In the genomic region with DNA sequence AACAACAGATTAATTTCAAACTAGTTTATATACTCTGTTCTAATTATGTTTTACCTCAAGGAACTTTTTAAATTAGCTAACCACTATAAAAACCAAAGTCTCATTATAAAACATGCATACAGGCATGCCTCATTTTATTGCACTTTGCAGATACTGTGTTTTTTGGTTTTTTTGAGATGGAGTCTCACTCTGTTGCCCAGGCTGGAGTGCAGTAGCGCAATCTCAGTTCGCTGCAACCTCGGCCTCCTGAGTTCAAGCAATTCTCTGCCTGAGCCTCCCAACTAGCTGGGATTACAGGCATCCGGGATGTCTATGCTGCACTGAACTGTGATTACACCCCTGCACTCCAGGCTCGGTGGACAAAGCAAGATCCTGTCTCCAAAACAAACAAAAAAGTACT, we compare ENCODE assay signal across 20 cellular contexts. TPM values are rescaled to one million over a fixed set of nuclear protein-coding genes. Genes with fewer than 3 reads are reported as not detected.
DNase-seq lines count a peak whose midpoint lies in the region; ATAC-seq, FAIRE-seq and TF ChIP-seq lines count a peak whose summit lies in the region.
"Had no signal": no experiment of that assay in that cellular context is flagged by ENCODE, and none has a peak within 500 bp of the region (broad histone marks: within the 10 kb centered on the region; RNA-seq: fewer than 3 reads in every experiment).

No MANE protein-coding gene starts in this region.

- TF ChIP-seq POLR2A in K562 (conservative IDR thresholded peaks at IDR 0.05): no peak

- no peak for TF ChIP-seq EP300 in K562 (IDR thresholded peaks at IDR 0.05; ENCODE audit: low read length)

- ATAC-seq in K562 (no peak), foreskin keratinocyte (no peak)
- ATAC-seq: CD8-positive, alpha-beta T cell had no signal

- TF ChIP-seq RAD21 in K562 (CRISPR knock-in tag; conservative IDR thresholded peaks at IDR 0.05 in 1 of 2, IDR thresholded peaks at IDR 0.05 in 1 of 2): no peak

- no peak for FAIRE-seq in K562 (lab: Jason Lieb, UNC)
- FAIRE-seq in frontal cortex (lab: Jason Lieb, UNC): no peak
- FAIRE-seq: G401.6, GM12892, H54 had no signal

- no peak overlapping the region for H2AFZ ChIP-seq in K562 (ENCODE audit: low read depth, low read length)

- BruUV-seq in K562 (replicated peaks; lab: Mats Ljungman, UMichigan): no TSS peak

- no peaks in the 10 kb centered on the region for H3K79me2 ChIP-seq in K562 (ENCODE audit: control insufficient read depth, insufficient read depth, low read length)

- H3K9me1 ChIP-seq in K562 (ENCODE audit: control insufficient read depth, insufficient read depth, low read length): no peaks in the 10 kb centered on the region

- H3K9me3 ChIP-seq in HEK293 (ENCODE audit: control insufficient read depth, insufficient read depth, low read depth, low read length) (no peaks in the 10 kb centered on the region), K562 (replicated peaks; ENCODE audit: control insufficient read depth, insufficient read depth, low read depth, low read length) (no peaks in the 10 kb centered on the region)
- H3K9me3 ChIP-seq: BLaER1, Caco-2, HAP-1 had no signal

- H3K4me3 ChIP-seq in HEK293 (ENCODE audit: low read depth, low read length): no peak overlapping the region
- no peak overlapping the region for H3K4me3 ChIP-seq in K562
- H3K4me3 ChIP-seq: BLaER1, HAP-1 had no signal

- no peaks in the 10 kb centered on the region for H3K4me1 ChIP-seq in HEK293 (ENCODE audit: control insufficient read depth, insufficient read depth, low read length)
- H3K4me1 ChIP-seq in K562 (replicated peaks in 1 of 2; ENCODE audit: control insufficient read depth in 2 of 2, insufficient read depth in 2 of 2, low read length in 2 of 2): no peaks in the 10 kb centered on the region
- H3K4me1 ChIP-seq in foreskin keratinocyte: peaks cover 19% of the 10 kb centered on the region
- H3K4me1 ChIP-seq: BLaER1, HAP-1 had no signal

- intact Hi-C loops in K562 (cut with micrococcal nuclease): no loop called here

- no peak overlapping the region for H3K9ac ChIP-seq in K562 (ENCODE audit: insufficient read depth in 1 of 2, low read depth in 2 of 2, low read length in 2 of 2)
- H3K9ac ChIP-seq: BLaER1 had no signal

- DNase-seq in RWPE1 (ENCODE audit: low spot score): no peak
- no peak for DNase-seq in K562 (ENCODE audit: extremely low read depth in 1 of 4, low spot score in 3 of 4)
- DNase-seq in mesenteric fat pad (ENCODE audit: low spot score): peak; percentile 45
- DNase-seq in foreskin keratinocyte: no peak
- no peak for DNase-seq in frontal cortex (ENCODE audit: low spot score in 2 of 2)
- no peak for DNase-seq in NCI-H1436 treated with DMSO at 0.1 percent for 48 hours (lab: John Stamatoyannopoulos, UW)
- no peak for DNase-seq in AG08396 (ENCODE audit: low spot score)
- DNase-seq: CD4-positive, CD25-positive, alpha-beta regulatory T cell; CD8-positive, alpha-beta T cell; DMS153; DND-41; GOT3 had no signal

- H3K27ac ChIP-seq in HEK293 (ENCODE audit: extremely low read depth, low read depth, low read length): no peak overlapping the region
- H3K27ac ChIP-seq in RWPE1: 0 out of 2 replicates have a peak overlapping the region, but pooled peaks have one; percentile 13
- no peak overlapping the region for H3K27ac ChIP-seq in K562 (ENCODE audit: extremely low read depth, low read depth, low read length)
- no peak overlapping the region for H3K27ac ChIP-seq in foreskin keratinocyte
- H3K27ac ChIP-seq: BLaER1, C4-2B had no signal

- TF ChIP-seq CTCF in HEK293 (tag by site-specific recombination; IDR thresholded peaks at IDR 0.05) (no peak), RWPE1 (conservative IDR thresholded peaks at IDR 0.05; ENCODE audit: low read depth) (no peak), K562 (IDR thresholded peaks at IDR 0.05 in 2 of 3, conservative IDR thresholded peaks at IDR 0.05 in 1 of 3; ENCODE audit: insufficient read depth in 2 of 3, low read depth in 1 of 3, low read length in 3 of 3) (no peak), foreskin keratinocyte (conservative IDR thresholded peaks at IDR 0.05) (no peak)

- CTCF ChIA-PET in HEK293 (lab: Yijun Ruan, JAX) (interaction anchor here (0.6 to 1.7 kb wide), 3 partner anchors 9 to 49 kb away, joined by 3 to 7 read pairs (median 3); no protein-coding TSS in a partner anchor), RWPE1 (lab: Yijun Ruan, JAX) (interaction anchor here (0.5 to 1.4 kb wide), 2 partner anchors 37 to 49 kb away, joined by 3 to 5 read pairs; no protein-coding TSS in a partner anchor), K562 (lab: Yijun Ruan, JAX; ENCODE audit: low intra/inter-chr PET ratio) (no interaction called here)

- H4K20me1 ChIP-seq in K562 (replicated peaks; ENCODE audit: control insufficient read depth, insufficient read depth, low read length): no peaks in the 10 kb centered on the region

- WGBS in K562 (ENCODE audit: insufficient coverage, low coverage, missing lambda C conversion rate): 98% methylated on average over 5 of the region's 5 CpGs

- H3K36me3 ChIP-seq in HEK293 (ENCODE audit: control insufficient read depth in 2 of 2, insufficient read depth in 1 of 2, low read length in 2 of 2) (peaks cover 52 to 67% of the 10 kb centered on the region in 2 experiments), K562 (ENCODE audit: control insufficient read depth, insufficient read depth, low read length) (peaks cover 22% of the 10 kb centered on the region)

- H3K4me2 ChIP-seq in K562 (ENCODE audit: insufficient read depth, low read length): no peak overlapping the region
- H3K4me2 ChIP-seq: BLaER1 had no signal

- no peaks in the 10 kb centered on the region for H3K27me3 ChIP-seq in K562 (ENCODE audit: control insufficient read depth in 2 of 2, insufficient read depth in 2 of 2, low read length in 2 of 2)
- no peaks in the 10 kb centered on the region for H3K27me3 ChIP-seq in foreskin keratinocyte
- H3K27me3 ChIP-seq: BLaER1 had no signal

- POLR2A ChIA-PET in HEK293 (lab: Yijun Ruan, JAX) (interaction anchor here (0.6 to 1.4 kb wide), 4 partner anchors 8 to 15 kb away, joined by 3 to 9 read pairs (median 4); a partner anchor contains a TSS), RWPE1 (lab: Yijun Ruan, JAX; ENCODE audit: low non-redundant PET) (no interaction called here), K562 (lab: Yijun Ruan, JAX) (interaction anchor here (0.7 to 3.4 kb wide), 7 partner anchors 8 to 736 kb away, joined by 3 to 17 read pairs (median 4); a partner anchor contains a TSS)

- in situ Hi-C loops in K562 (cut with MboI): no loop called here

RNA-seq across cellular contexts. Expression of a gene that starts 8.8 kb away (rescaled TPM):
- 60.0 and 81.0 TPM in 2 replicates for total RNA-seq in K562 (2011; cell fraction: chromatin; rRNA removed; ENCODE audit: low replicate concordance)
- 77.1 and 90.4 TPM in 2 replicates for total RNA-seq in K562 (2011; cell fraction: nucleolus; rRNA removed)
- total RNA-seq in K562 (2011; cell fraction: nucleoplasm; rRNA removed): 68.9 and 75.0 TPM in 2 replicates
- 131 and 132 TPM in 2 replicates for total RNA-seq in K562 (2014; rRNA removed)
- 168 and 185 TPM in 2 replicates for total RNA-seq in K562 (2014; rRNA removed; fragmentation: Illumina TruSeq; extraction: Trizol)
- 290 and 292 TPM in 2 replicates for total RNA-seq in K562 (2015; rRNA removed; fragmentation: Illumina TruSeq; extraction: Trizol)
- total RNA-seq in K562 (2021): 243 and 245 TPM in 2 replicates
- 54.0 and 56.7 TPM in 2 replicates for polyA plus RNA-seq in K562 (2011; rRNA removed)
- polyA plus RNA-seq in K562 (2011; cell fraction: cytosol; rRNA removed): 112 and 122 TPM in 2 replicates
- polyA plus RNA-seq in K562 (2011; cell fraction: nucleus; rRNA removed): 68.8 and 82.6 TPM in 2 replicates
- 165 and 353 TPM in 2 replicates for polyA plus RNA-seq in K562 (2012)
- polyA plus RNA-seq in K562 (2014; fragmentation: Illumina TruSeq; extraction: Trizol): 276 and 277 TPM in 2 replicates
- 10 to 100 TPM; 67.8 to 77.7 TPM for polyA plus RNA-seq in K562 (2014; fragmentation: Nextera tagmentation; extraction: Ambion mirVana)
- polyA plus RNA-seq in K562 (2014; rRNA removed): 144 and 237 TPM in 2 replicates
- polyA minus RNA-seq in K562 (2011; rRNA and poly(A)+ RNA removed): 46.8 and 55.1 TPM in 2 replicates
- polyA minus RNA-seq in K562 (2011; cell fraction: cytosol; rRNA and poly(A)+ RNA removed): 131 and 146 TPM in 2 replicates
- 35.1 and 49.8 TPM in 2 replicates for polyA minus RNA-seq in K562 (2011; cell fraction: nucleus; rRNA and poly(A)+ RNA removed)
- 28.6 TPM for total RNA-seq in mesenteric fat pad
- 463 and 622 TPM in 2 replicates for total RNA-seq in foreskin keratinocyte
- 705 and 905 TPM in 2 replicates for polyA plus RNA-seq in foreskin keratinocyte
- 538 TPM for total RNA-seq in frontal cortex

RNA-seq across cellular contexts. Expression of a gene that starts 19.7 kb away (rescaled TPM):
- total RNA-seq in K562 (2011; cell fraction: chromatin; rRNA removed; ENCODE audit: low replicate concordance): 15.8 and 22.4 TPM in 2 replicates
- total RNA-seq in K562 (2011; cell fraction: nucleolus; rRNA removed): 14.9 and 18.3 TPM in 2 replicates
- total RNA-seq in K562 (2011; cell fraction: nucleoplasm; rRNA removed): 30.7 and 43.9 TPM in 2 replicates
- total RNA-seq in K562 (2014; rRNA removed): 170 and 203 TPM in 2 replicates
- 379 and 441 TPM in 2 replicates for total RNA-seq in K562 (2014; rRNA removed; fragmentation: Illumina TruSeq; extraction: Trizol)
- 361 and 419 TPM in 2 replicates for total RNA-seq in K562 (2015; rRNA removed; fragmentation: Illumina TruSeq; extraction: Trizol)
- 511 and 520 TPM in 2 replicates for total RNA-seq in K562 (2021)
- 414 and 505 TPM in 2 replicates for polyA plus RNA-seq in K562 (2011; rRNA removed)
- polyA plus RNA-seq in K562 (2011; cell fraction: cytosol; rRNA removed): 43.5 and 104 TPM in 2 replicates
- polyA plus RNA-seq in K562 (2011; cell fraction: nucleus; rRNA removed): 60.3 and 118 TPM in 2 replicates
- polyA plus RNA-seq in K562 (2012): 290 and 393 TPM in 2 replicates
- polyA plus RNA-seq in K562 (2014; fragmentation: Illumina TruSeq; extraction: Trizol): 233 and 262 TPM in 2 replicates
- polyA plus RNA-seq in K562 (2014; fragmentation: Nextera tagmentation; extraction: Ambion mirVana): 100 to 1,000 TPM; 570 to 733 TPM
- polyA plus RNA-seq in K562 (2014; rRNA removed): 157 and 222 TPM in 2 replicates
- polyA minus RNA-seq in K562 (2011; rRNA and poly(A)+ RNA removed): 133 and 157 TPM in 2 replicates
- polyA minus RNA-seq in K562 (2011; cell fraction: cytosol; rRNA and poly(A)+ RNA removed): 208 and 214 TPM in 2 replicates
- polyA minus RNA-seq in K562 (2011; cell fraction: nucleus; rRNA and poly(A)+ RNA removed): 9.2 and 28.8 TPM in 2 replicates
- 265 TPM for total RNA-seq in mesenteric fat pad
- total RNA-seq in foreskin keratinocyte: 284 and 299 TPM in 2 replicates
- 326 and 355 TPM in 2 replicates for polyA plus RNA-seq in foreskin keratinocyte
- total RNA-seq in frontal cortex: 181 TPM

RNA-seq across cellular contexts. Expression of a gene that starts 31.5 kb away (rescaled TPM):
- total RNA-seq in K562 (2011; cell fraction: chromatin; rRNA removed; ENCODE audit: low replicate concordance): 23.9 and 63.5 TPM in 2 replicates
- total RNA-seq in K562 (2011; cell fraction: nucleolus; rRNA removed): 83.5 and 103 TPM in 2 replicates
- 34.3 and 56.2 TPM in 2 replicates for total RNA-seq in K562 (2011; cell fraction: nucleoplasm; rRNA removed)
- 150 and 205 TPM in 2 replicates for total RNA-seq in K562 (2014; rRNA removed)
- total RNA-seq in K562 (2014; rRNA removed; fragmentation: Illumina TruSeq; extraction: Trizol): 21.5 and 31.6 TPM in 2 replicates
- total RNA-seq in K562 (2015; rRNA removed; fragmentation: Illumina TruSeq; extraction: Trizol): 55.3 and 56.6 TPM in 2 replicates
- 94.3 and 95.0 TPM in 2 replicates for total RNA-seq in K562 (2021)
- 45.0 and 55.6 TPM in 2 replicates for polyA plus RNA-seq in K562 (2011; rRNA removed)
- polyA plus RNA-seq in K562 (2011; cell fraction: cytosol; rRNA removed): 71.8 and 135 TPM in 2 replicates
- polyA plus RNA-seq in K562 (2011; cell fraction: nucleus; rRNA removed): 170 and 227 TPM in 2 replicates
- 54.2 and 75.4 TPM in 2 replicates for polyA plus RNA-seq in K562 (2012)
- 31.0 and 40.2 TPM in 2 replicates for polyA plus RNA-seq in K562 (2014; fragmentation: Illumina TruSeq; extraction: Trizol)
- 1 to 10 TPM; 2.9 to 5.0 TPM for polyA plus RNA-seq in K562 (2014; fragmentation: Nextera tagmentation; extraction: Ambion mirVana)
- 167 and 175 TPM in 2 replicates for polyA plus RNA-seq in K562 (2014; rRNA removed)
- polyA minus RNA-seq in K562 (2011; rRNA and poly(A)+ RNA removed): 6.2 and 7.8 TPM in 2 replicates
- 10.3 and 17.4 TPM in 2 replicates for polyA minus RNA-seq in K562 (2011; cell fraction: cytosol; rRNA and poly(A)+ RNA removed)
- 41.6 and 46.9 TPM in 2 replicates for polyA minus RNA-seq in K562 (2011; cell fraction: nucleus; rRNA and poly(A)+ RNA removed)
- total RNA-seq in mesenteric fat pad: 33.5 TPM
- total RNA-seq in foreskin keratinocyte: 76.5 and 76.8 TPM in 2 replicates
- polyA plus RNA-seq in foreskin keratinocyte: 109 and 111 TPM in 2 replicates
- 20.8 TPM for total RNA-seq in frontal cortex

RNA-seq across cellular contexts. Expression of a gene that starts 42.4 kb away (rescaled TPM):
- total RNA-seq in K562 (2011; cell fraction: chromatin; rRNA removed; ENCODE audit: low replicate concordance): 303 and 492 TPM in 2 replicates
- 243 and 287 TPM in 2 replicates for total RNA-seq in K562 (2011; cell fraction: nucleolus; rRNA removed)
- 239 and 282 TPM in 2 replicates for total RNA-seq in K562 (2011; cell fraction: nucleoplasm; rRNA removed)
- 50.2 and 52.4 TPM in 2 replicates for total RNA-seq in K562 (2014; rRNA removed)
- 99.8 and 115 TPM in 2 replicates for total RNA-seq in K562 (2014; rRNA removed; fragmentation: Illumina TruSeq; extraction: Trizol)
- 77.1 and 81.2 TPM in 2 replicates for total RNA-seq in K562 (2015; rRNA removed; fragmentation: Illumina TruSeq; extraction: Trizol)
- total RNA-seq in K562 (2021): 121 and 127 TPM in 2 replicates
- 128 and 135 TPM in 2 replicates for polyA plus RNA-seq in K562 (2011; rRNA removed)
- polyA plus RNA-seq in K562 (2011; cell fraction: cytosol; rRNA removed): 184 and 192 TPM in 2 replicates
- polyA plus RNA-seq in K562 (2011; cell fraction: nucleus; rRNA removed): 521 and 638 TPM in 2 replicates
- 56.6 and 88.3 TPM in 2 replicates for polyA plus RNA-seq in K562 (2012)
- 82.2 and 83.7 TPM in 2 replicates for polyA plus RNA-seq in K562 (2014; fragmentation: Illumina TruSeq; extraction: Trizol)
- polyA plus RNA-seq in K562 (2014; fragmentation: Nextera tagmentation; extraction: Ambion mirVana): 100 to 1,000 TPM; 156 to 177 TPM
- 110 and 116 TPM in 2 replicates for polyA plus RNA-seq in K562 (2014; rRNA removed)
- 62.4 and 87.2 TPM in 2 replicates for polyA minus RNA-seq in K562 (2011; rRNA and poly(A)+ RNA removed)
- polyA minus RNA-seq in K562 (2011; cell fraction: cytosol; rRNA and poly(A)+ RNA removed): 45.2 and 54.1 TPM in 2 replicates
- polyA minus RNA-seq in K562 (2011; cell fraction: nucleus; rRNA and poly(A)+ RNA removed): 79.4 and 108 TPM in 2 replicates
- total RNA-seq in mesenteric fat pad: 60.2 TPM
- 74.4 and 81.5 TPM in 2 replicates for total RNA-seq in foreskin keratinocyte
- 55.9 and 66.9 TPM in 2 replicates for polyA plus RNA-seq in foreskin keratinocyte
- total RNA-seq in frontal cortex: 28.1 TPM

RNA-seq across cellular contexts. Expression of a gene that starts 53.3 kb away (rescaled TPM):
- 16.9 and 36.5 TPM in 2 replicates for total RNA-seq in K562 (2011; cell fraction: chromatin; rRNA removed; ENCODE audit: low replicate concordance)
- total RNA-seq in K562 (2011; cell fraction: nucleolus; rRNA removed): 20.5 and 25.8 TPM in 2 replicates
- total RNA-seq in K562 (2011; cell fraction: nucleoplasm; rRNA removed): 16.9 and 19.5 TPM in 2 replicates
- total RNA-seq in K562 (2014; rRNA removed) (5.9 and 10.2 TPM in 2 replicates), K562 (2014; rRNA removed; fragmentation: Illumina TruSeq; extraction: Trizol) (4.1 and 5.1 TPM in 2 replicates), K562 (2015; rRNA removed; fragmentation: Illumina TruSeq; extraction: Trizol) (9.5 and 10.1 TPM in 2 replicates), K562 (2021) (15.2 TPM in 2 replicates), mesenteric fat pad (7.9 TPM), foreskin keratinocyte (3.5 and 4.4 TPM in 2 replicates), frontal cortex (2.4 TPM)
- polyA plus RNA-seq in K562 (2011; rRNA removed) (3.9 and 8.0 TPM in 2 replicates), K562 (2014; fragmentation: Illumina TruSeq; extraction: Trizol) (8.7 and 12.7 TPM in 2 replicates), K562 (2014; fragmentation: Nextera tagmentation; extraction: Ambion mirVana) (1 to 10 TPM; 1.4 to 2.8 TPM), K562 (2014; rRNA removed) (5.9 and 8.9 TPM in 2 replicates), foreskin keratinocyte (5.8 and 6.5 TPM in 2 replicates)
- polyA plus RNA-seq in K562 (2011; cell fraction: cytosol; rRNA removed): 9.1 and 13.1 TPM in 2 replicates
- 8.4 and 8.7 TPM in 2 replicates for polyA plus RNA-seq in K562 (2011; cell fraction: nucleus; rRNA removed)
- 15.4 and 16.8 TPM in 2 replicates for polyA plus RNA-seq in K562 (2012)
- 8.0 and 8.3 TPM in 2 replicates for polyA minus RNA-seq in K562 (2011; rRNA and poly(A)+ RNA removed)
- polyA minus RNA-seq in K562 (2011; cell fraction: cytosol; rRNA and poly(A)+ RNA removed): 8.3 and 9.9 TPM in 2 replicates
- 6.9 and 11.7 TPM in 2 replicates for polyA minus RNA-seq in K562 (2011; cell fraction: nucleus; rRNA and poly(A)+ RNA removed)
